ENCODE assay signal across 18 cellular contexts in genomic region chr3:42732196-42732828, GRCh38. TPM values are rescaled to one million over a fixed set of nuclear protein-coding genes. Genes with fewer than 3 reads are reported as not detected.
A peak's percentile ranks its signal among the peaks of the same experiment; 100 is the strongest.
DNase-seq lines count a peak whose midpoint lies in the region; ATAC-seq and TF ChIP-seq lines count a peak whose summit lies in the region.
"Had no signal": no experiment of that assay in that cellular context is flagged by ENCODE, and none has a peak within 500 bp of the region (broad histone marks: within the 10 kb centered on the region; RNA-seq: fewer than 3 reads in every experiment).

No MANE protein-coding gene starts in this region.

- H3K27ac ChIP-seq in endodermal cell (ENCODE audit: low read depth, low read length) (peak overlapping the region; percentile 38), tibial artery (no peak overlapping the region)
- H3K27ac ChIP-seq: suprapubic skin had no signal

- H3K27ac Mint-ChIP-seq in endodermal cell: peak overlapping the region; percentile 55
- peak overlapping the region; percentile 64 for H3K27ac Mint-ChIP-seq in nephron progenitor cell
- H3K27ac Mint-ChIP-seq: activated CD4-positive, alpha-beta T cell treated with anti-CD3 and anti-CD28 coated beads, Interleukin-2, amount 10 ng/mL, durations not matched to agents 7 days and 5 days had no signal

- peaks cover 10% of the 10 kb centered on the region for H3K4me1 ChIP-seq in endodermal cell (ENCODE audit: control insufficient read depth, insufficient read depth, low read length)
- H3K4me1 ChIP-seq in tibial artery: peaks cover 0 to 15% (median 13%) of the 10 kb centered on the region in 4 donors

- peaks cover 42% of the 10 kb centered on the region for H3K4me1 Mint-ChIP-seq in endodermal cell
- H3K4me1 Mint-ChIP-seq in nephron progenitor cell: peaks cover 13% of the 10 kb centered on the region
- H3K4me1 Mint-ChIP-seq: activated CD4-positive, alpha-beta T cell treated with anti-CD3 and anti-CD28 coated beads, Interleukin-2, amount 10 ng/mL, durations not matched to agents 7 days and 5 days; activated naive CD8-positive, alpha-beta T cell treated with anti-CD3 and anti-CD28 coated beads, Interleukin-2, amount 10 ng/mL, durations not matched to agents 7 days and 5 days; CD14-positive monocyte; central memory CD8-positive, alpha-beta T cell had no signal

- H3K9me3 Mint-ChIP-seq in endodermal cell (no peaks in the 10 kb centered on the region), nephron progenitor cell (no peaks in the 10 kb centered on the region)
- H3K9me3 Mint-ChIP-seq: activated CD4-positive, alpha-beta T cell treated with anti-CD3 and anti-CD28 coated beads, Interleukin-2, amount 10 ng/mL, durations not matched to agents 7 days and 5 days; activated naive CD8-positive, alpha-beta T cell treated with anti-CD3 and anti-CD28 coated beads, Interleukin-2, amount 10 ng/mL, durations not matched to agents 7 days and 5 days; activated T-cell treated with anti-CD3 and anti-CD28 coated beads, Interleukin-2, amount 50 U/mL, for 4 hours; central memory CD8-positive, alpha-beta T cell had no signal

- H3K9ac ChIP-seq in endodermal cell (ENCODE audit: extremely low read depth, low read length, poor library complexity, severe bottlenecking): no peak overlapping the region

- intact Hi-C loops in tibial artery (cut with DNase I; ENCODE audit: low total_unique reads): no loop called here

- H3K4me3 Mint-ChIP-seq in endodermal cell (no peak overlapping the region), nephron progenitor cell (no peak overlapping the region)
- H3K4me3 Mint-ChIP-seq: activated CD4-positive, alpha-beta T cell treated with anti-CD3 and anti-CD28 coated beads, Interleukin-2, amount 10 ng/mL, durations not matched to agents 7 days and 5 days; activated naive CD8-positive, alpha-beta T cell treated with anti-CD3 and anti-CD28 coated beads, Interleukin-2, amount 10 ng/mL, durations not matched to agents 7 days and 5 days; activated T-cell treated with anti-CD3 and anti-CD28 coated beads, Interleukin-2, amount 50 U/mL, for 4 hours; CD14-positive monocyte; central memory CD8-positive, alpha-beta T cell had no signal

- no peaks in the 10 kb centered on the region for H3K36me3 Mint-ChIP-seq in endodermal cell (ENCODE audit: low read depth)
- no peaks in the 10 kb centered on the region for H3K36me3 Mint-ChIP-seq in nephron progenitor cell (ENCODE audit: low read depth)
- H3K36me3 Mint-ChIP-seq: activated naive CD8-positive, alpha-beta T cell treated with anti-CD3 and anti-CD28 coated beads, Interleukin-2, amount 10 ng/mL, durations not matched to agents 7 days and 5 days; CD14-positive monocyte had no signal

- no peaks in the 10 kb centered on the region for H3K27me3 ChIP-seq in endodermal cell (ENCODE audit: control insufficient read depth, insufficient read depth, low read length, poor library complexity, severe bottlenecking)
- no peaks in the 10 kb centered on the region for H3K27me3 ChIP-seq in tibial artery
- H3K27me3 ChIP-seq: suprapubic skin had no signal

- no peaks in the 10 kb centered on the region for H3K9me3 ChIP-seq in endodermal cell (ENCODE audit: control insufficient read depth, low read length)
- no peaks in the 10 kb centered on the region for H3K9me3 ChIP-seq in tibial artery
- H3K9me3 ChIP-seq: suprapubic skin had no signal

- DNase-seq in activated effector memory CD4-positive, alpha-beta T cell treated with anti-CD3 and anti-CD28 coated beads, Interleukin-2, amount 50 U/mL, for 16 hours: peak; percentile 53
- DNase-seq in activated effector memory CD4-positive, alpha-beta T cell treated with Interleukin-2 at 50 U/mL for 16 hours: no peak
- DNase-seq in endodermal cell (peak; percentile 41), nephron progenitor cell (no peak), tibial artery (peak; percentile 15 to 55), KBM-7 (no peak), SW 1271 (lab: John Stamatoyannopoulos, UW) (no peak)
- DNase-seq: activated CD4-positive, alpha-beta T cell treated with anti-CD3 and anti-CD28 coated beads, Interleukin-2, amount 10 ng/mL, durations not matched to agents 7 days and 5 days; activated naive CD8-positive, alpha-beta T cell treated with anti-CD3 and anti-CD28 coated beads, Interleukin-2, amount 10 ng/mL, durations not matched to agents 7 days and 5 days; activated T-cell treated with anti-CD3 and anti-CD28 coated beads, Interleukin-2, amount 50 U/mL, for 4 hours; DND-41; NCI-H1694; NCI-H345 had no signal

- no peak for ATAC-seq in GM18870 (IDR thresholded peaks at IDR 0.05; ENCODE audit: unreplicated experiment)
- ATAC-seq: activated T-cell treated with anti-CD3 and anti-CD28 coated beads, Interleukin-2, amount 50 U/mL, for 4 hours had no signal

- TF ChIP-seq CTCF in endodermal cell (conservative IDR thresholded peaks at IDR 0.05) (no peak), nephron progenitor cell (IDR thresholded peaks at IDR 0.05) (no peak), tibial artery (IDR thresholded peaks at IDR 0.05) (no peak)

- no peaks in the 10 kb centered on the region for H3K36me3 ChIP-seq in endodermal cell (ENCODE audit: control insufficient read depth, insufficient read depth, low read length)
- H3K36me3 ChIP-seq in tibial artery: no peaks in the 10 kb centered on the region
- H3K36me3 ChIP-seq: suprapubic skin had no signal

- H3K27me3 Mint-ChIP-seq in endodermal cell (ENCODE audit: insufficient read depth) (peaks cover 3% of the 10 kb centered on the region), nephron progenitor cell (ENCODE audit: low read depth, poor library complexity) (peaks cover 19% of the 10 kb centered on the region)
- H3K27me3 Mint-ChIP-seq: central memory CD8-positive, alpha-beta T cell had no signal

- H3K4me3 ChIP-seq in endodermal cell (ENCODE audit: low read length): no peak overlapping the region
- no peak overlapping the region for H3K4me3 ChIP-seq in tibial artery
- H3K4me3 ChIP-seq: suprapubic skin had no signal

- in situ Hi-C loops in KBM-7 (cut with MboI; ENCODE audit: low pct_unique_long_range_greater_than_20kb, low sequenced_read_pairs): loop anchor here (25.0 kb wide), 1 partner anchor 470 kb away; the partner anchor contains the start of gene CCK

- whole genome bisulfite sequencing in endodermal cell (ENCODE audit: insufficient coverage in 1 of 2, insufficient read length in 1 of 2), 2 experiments: 50 to 64% methylated on average over 2 to 4 of the region's 4 CpGs

RNA-seq across cellular contexts. Expression of gene HHATL, which starts 29.7 kb away (rescaled TPM):
- not detected for total RNA-seq in endodermal cell
- polyA plus RNA-seq in endodermal cell (2013, experiment 1 of 2): not detected
- not detected for polyA plus RNA-seq in endodermal cell (2013, experiment 2 of 2)
- total RNA-seq: A172; activated CD4-positive, alpha-beta T cell treated with anti-CD3 and anti-CD28 coated beads, Interleukin-2, amount 10 ng/mL, durations not matched to agents 7 days and 5 days; activated naive CD8-positive, alpha-beta T cell treated with anti-CD3 and anti-CD28 coated beads, Interleukin-2, amount 10 ng/mL, durations not matched to agents 7 days and 5 days; activated T-cell treated with anti-CD3 and anti-CD28 coated beads, Interleukin-2, amount 50 U/mL, for 4 hours had no signal
- polyA plus RNA-seq: CD14-positive monocyte had no signal

RNA-seq across cellular contexts. Expression of gene CCDC13, which starts 40.7 kb away (rescaled TPM):
- 1 to 10 TPM in 1 of 2 donors, under 1 TPM in 1; 0.64 to 1.1 TPM for total RNA-seq in endodermal cell
- polyA plus RNA-seq in endodermal cell (2013, experiment 1 of 2): 1.5 TPM
- 0.95 TPM for polyA plus RNA-seq in endodermal cell (2013, experiment 2 of 2)
- total RNA-seq: A172 had no signal

RNA-seq across cellular contexts. Expression of gene KLHL40, which starts 47.0 kb away (rescaled TPM):
- total RNA-seq in endodermal cell: not detected
- polyA plus RNA-seq in endodermal cell (2013, experiment 1 of 2): 0.21 TPM
- 0.21 TPM for polyA plus RNA-seq in endodermal cell (2013, experiment 2 of 2)
- total RNA-seq: A172; activated CD4-positive, alpha-beta T cell treated with anti-CD3 and anti-CD28 coated beads, Interleukin-2, amount 10 ng/mL, durations not matched to agents 7 days and 5 days; activated naive CD8-positive, alpha-beta T cell treated with anti-CD3 and anti-CD28 coated beads, Interleukin-2, amount 10 ng/mL, durations not matched to agents 7 days and 5 days; activated T-cell treated with anti-CD3 and anti-CD28 coated beads, Interleukin-2, amount 50 U/mL, for 4 hours; suprapubic skin had no signal
- polyA plus RNA-seq: CD14-positive monocyte had no signal

Comparison
In these comparisons a context has a peak if more than half of its experiments do, and no peak if none do; other contexts are left out.
1. DNase-seq: peak in activated effector memory CD4-positive, alpha-beta T cell treated with anti-CD3 and anti-CD28 coated beads, Interleukin-2, amount 50 U/mL, for 16 hours (single experiment), endodermal cell (single experiment) and tibial artery (2 of 2); none in activated effector memory CD4-positive, alpha-beta T cell treated with Interleukin-2 at 50 U/mL for 16 hours (single experiment), nephron progenitor cell (single experiment), KBM-7 (single experiment) and SW 1271 (0 of 2).